In the genomic region with DNA sequence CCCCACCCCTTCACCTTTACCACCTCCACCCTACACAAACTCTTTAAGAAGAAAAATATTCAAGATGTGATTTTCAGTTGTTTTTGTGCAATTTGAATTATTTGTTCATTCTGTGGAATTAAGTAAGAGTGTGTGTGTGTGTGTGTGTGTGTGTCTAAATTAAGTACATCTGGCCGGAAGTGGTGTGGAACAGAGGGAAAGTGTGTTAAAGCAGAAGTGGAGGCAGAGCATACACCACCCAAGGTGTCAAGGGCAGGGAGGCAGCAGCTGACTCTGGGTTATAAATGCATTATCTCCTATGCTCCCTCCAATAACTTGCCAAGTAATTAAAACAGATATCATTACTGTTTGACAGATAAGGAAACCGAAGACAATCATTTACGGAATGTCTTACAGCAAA, we compare ENCODE assay signal across 1 cellular context.
TF ChIP-seq lines count a peak whose summit lies in the region.

No MANE protein-coding gene starts in this region.

TF ChIP-seq in HCT116, 20 proteins besides CTCF, POLR2A, EP300 and RAD21 (continued from another document):
- TF ChIP-seq, protein P1, sequence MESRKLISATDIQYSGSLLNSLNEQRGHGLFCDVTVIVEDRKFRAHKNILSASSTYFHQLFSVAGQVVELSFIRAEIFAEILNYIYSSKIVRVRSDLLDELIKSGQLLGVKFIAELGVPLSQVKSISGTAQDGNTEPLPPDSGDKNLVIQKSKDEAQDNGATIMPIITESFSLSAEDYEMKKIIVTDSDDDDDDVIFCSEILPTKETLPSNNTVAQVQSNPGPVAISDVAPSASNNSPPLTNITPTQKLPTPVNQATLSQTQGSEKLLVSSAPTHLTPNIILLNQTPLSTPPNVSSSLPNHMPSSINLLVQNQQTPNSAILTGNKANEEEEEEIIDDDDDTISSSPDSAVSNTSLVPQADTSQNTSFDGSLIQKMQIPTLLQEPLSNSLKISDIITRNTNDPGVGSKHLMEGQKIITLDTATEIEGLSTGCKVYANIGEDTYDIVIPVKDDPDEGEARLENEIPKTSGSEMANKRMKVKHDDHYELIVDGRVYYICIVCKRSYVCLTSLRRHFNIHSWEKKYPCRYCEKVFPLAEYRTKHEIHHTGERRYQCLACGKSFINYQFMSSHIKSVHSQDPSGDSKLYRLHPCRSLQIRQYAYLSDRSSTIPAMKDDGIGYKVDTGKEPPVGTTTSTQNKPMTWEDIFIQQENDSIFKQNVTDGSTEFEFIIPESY (IDR thresholded peaks at IDR 0.05; ENCODE audit: extremely low read depth, insufficient replicate concordance, low read length), result no peak
